In the genomic region with DNA sequence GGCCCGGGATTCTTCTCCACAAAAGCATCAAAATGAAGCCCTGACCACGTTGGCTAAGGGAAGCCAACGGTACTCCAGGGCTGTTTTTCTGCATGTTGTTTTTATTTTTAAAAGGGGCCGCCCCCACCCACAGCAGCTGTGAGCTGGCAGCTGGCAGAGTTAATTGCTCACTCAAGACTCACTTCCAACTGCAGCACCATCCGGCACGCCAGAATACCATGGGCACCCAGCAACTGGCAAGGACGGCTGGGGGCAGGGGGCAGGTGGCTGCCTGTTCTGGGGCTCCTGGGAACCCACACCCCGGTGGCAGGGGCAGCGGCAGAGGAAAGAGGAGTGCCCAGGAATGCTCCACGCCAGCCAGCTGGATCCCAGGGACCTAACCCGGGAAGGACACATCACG, we compare ENCODE assay signal across 11 cellular contexts. TPM values are rescaled to one million over a fixed set of nuclear protein-coding genes. Genes with fewer than 3 reads are reported as not detected.
DNase-seq lines count a peak whose midpoint lies in the region; ATAC-seq, FAIRE-seq and TF ChIP-seq lines count a peak whose summit lies in the region.
"Had no signal": no experiment of that assay in that cellular context is flagged by ENCODE, and none has a peak within 500 bp of the region (broad histone marks: within the 10 kb centered on the region; RNA-seq: fewer than 3 reads in every experiment).

No MANE protein-coding gene starts in this region.

- H3K4me1 Mint-ChIP-seq in activated T-helper 17 cell treated with anti-CD3 and anti-CD28 coated beads, Interleukin-2, amount 50 U/mL, for 72 hours, result peaks cover 17% of the 10 kb centered on the region

- H2AFZ ChIP-seq in ACC112 (ENCODE audit: low read length, unreplicated experiment), result no peak overlapping the region

- no peaks in the 10 kb centered on the region for H3K27me3 Mint-ChIP-seq in activated T-helper 17 cell treated with anti-CD3 and anti-CD28 coated beads, Interleukin-2, amount 50 U/mL, for 72 hours

- H3K4me3 ChIP-seq in ACC112 (ENCODE audit: low read depth, low read length), result no peak overlapping the region

- H3K4me1 ChIP-seq in ACC112 (ENCODE audit: control insufficient read depth, insufficient read depth, low read length, unreplicated experiment), result peaks cover 45% of the 10 kb centered on the region

- no peak overlapping the region for H3K4me3 Mint-ChIP-seq in activated T-helper 17 cell treated with anti-CD3 and anti-CD28 coated beads, Interleukin-2, amount 50 U/mL, for 72 hours
- H3K4me3 Mint-ChIP-seq: stimulated activated effector memory CD8-positive, alpha-beta T cell treated with anti-CD3 and anti-CD28 coated beads, Interleukin-12 subunit alpha, Interleukin-12 subunit beta, amount 100 ng/mL, for 72 hours had no signal

- in situ Hi-C loops in G401 (cut with HindIII; ENCODE audit: low sequenced_read_pairs), result no loop called here

- no peaks in the 10 kb centered on the region for H3K36me3 ChIP-seq in ACC112 (ENCODE audit: insufficient read depth, low read length)

- no peak overlapping the region for H3K27ac Mint-ChIP-seq in activated T-helper 17 cell treated with anti-CD3 and anti-CD28 coated beads, Interleukin-2, amount 50 U/mL, for 72 hours

- no peak for TF ChIP-seq CTCF in omental fat pad (IDR thresholded peaks at IDR 0.05)

- peak; percentile 98 for DNase-seq in NCI-H1105 treated with DMSO at 0.1 percent for 48 hours (lab: John Stamatoyannopoulos, UW)
- DNase-seq in RCC 7860 (ENCODE audit: low spot score), result no peak
- no peak for DNase-seq in G401 (ENCODE audit: low spot score)
- DNase-seq in omental fat pad (ENCODE audit: low spot score), result no peak
- DNase-seq: HCEC 1CT had no signal

- ATAC-seq in activated T-helper 17 cell treated with anti-CD3 and anti-CD28 coated beads, Interleukin-2, amount 50 U/mL, for 72 hours (replicated peaks), result peak; percentile 73
- ATAC-seq in GM19463 (IDR thresholded peaks at IDR 0.05; ENCODE audit: unreplicated experiment) (no peak), omental fat pad (ENCODE audit: low FRiP score) (no peak)
- ATAC-seq: sciatic nerve; stimulated activated effector memory CD8-positive, alpha-beta T cell treated with anti-CD3 and anti-CD28 coated beads, Interleukin-12 subunit alpha, Interleukin-12 subunit beta, amount 100 ng/mL, for 72 hours had no signal

- H3K79me2 ChIP-seq in ACC112 (ENCODE audit: control insufficient read depth, insufficient read depth, low read length, unreplicated experiment), result peaks cover 31% of the 10 kb centered on the region

- H3K36me3 Mint-ChIP-seq in activated T-helper 17 cell treated with anti-CD3 and anti-CD28 coated beads, Interleukin-2, amount 50 U/mL, for 72 hours (ENCODE audit: low read depth), result peaks cover 5% of the 10 kb centered on the region

- H3K27me3 ChIP-seq in ACC112 (ENCODE audit: insufficient read depth, low read length), result no peaks in the 10 kb centered on the region
- no peaks in the 10 kb centered on the region for H3K27me3 ChIP-seq in layer of hippocampus (ENCODE audit: control insufficient read depth, insufficient read depth, low read length)

- H3K9me3 Mint-ChIP-seq in activated T-helper 17 cell treated with anti-CD3 and anti-CD28 coated beads, Interleukin-2, amount 50 U/mL, for 72 hours, result no peaks in the 10 kb centered on the region
- H3K9me3 Mint-ChIP-seq: stimulated activated effector memory CD8-positive, alpha-beta T cell treated with anti-CD3 and anti-CD28 coated beads, Interleukin-12 subunit alpha, Interleukin-12 subunit beta, amount 100 ng/mL, for 72 hours had no signal

- FAIRE-seq in RCC 7860 (lab: Jason Lieb, UNC), result no peak

- peak overlapping the region; percentile 25; the same call in 1 of the 2 replicates for H3K27ac ChIP-seq in ACC112 (ENCODE audit: low read depth, low read length)
- H3K27ac ChIP-seq in layer of hippocampus (ENCODE audit: low read depth, low read length), result peak overlapping the region; percentile 65

RNA-seq across cellular contexts. Expression of gene NCOR2, which starts 44.3 kb away (rescaled TPM):
- total RNA-seq in activated T-helper 17 cell treated with anti-CD3 and anti-CD28 coated beads, Interleukin-2, amount 50 U/mL, for 72 hours, result 10 to 100 TPM; 72.8 to 87.8 TPM
- 17.3 and 19.0 TPM in 2 replicates for total RNA-seq in G401 (2014; rRNA removed; shearing (Covaris generic))
- total RNA-seq in omental fat pad, result 10 to 100 TPM; 53.4 to 85.3 (median 71.9) TPM
